In genomic region chr6:137913996-137914529, GRCh38 we compare ENCODE assay signal across 22 cellular contexts.
"Had no signal": no experiment of that assay in that cellular context is flagged by ENCODE, and none has a peak within 500 bp of the region (broad histone marks: within the 10 kb centered on the region; RNA-seq: fewer than 3 reads in every experiment).

No MANE protein-coding gene starts in this region.

- FAIRE-seq: HepG2 had no signal

- H3K9ac ChIP-seq: KMS-11 had no signal

- H3K27me3 ChIP-seq: Peyer's patch, SJCRH30 had no signal

- H2AFZ ChIP-seq: PC-9 had no signal

- H3K36me3 ChIP-seq: Peyer's patch, SJCRH30 had no signal

- H3K4me1 ChIP-seq: Peyer's patch, SJCRH30 had no signal

- H3K9me3 ChIP-seq: Peyer's patch had no signal

- DNase-seq: IMR-90; NCI-H1048; NCI-H1105; NCI-H1436 treated with DMSO at 0.1 percent for 48 hours; NCI-H1694; NCI-H2029 treated with DMSO at 0.1 percent for 48 hours; NCI-H2171 treated with DMSO at 0.1 percent for 48 hours; NCI-H345; NCI-H446 treated with DMSO at 0.1 percent for 48 hours; NCI-H510A treated with DMSO at 0.1 percent for 48 hours; NCI-H526; NCI-H82; NK-92 treated with Interleukin-12 subunit alpha and Interleukin-12 subunit beta, amount 100 ng/mL, for 24 hours; PC-9; Peyer's patch; SHP77 treated with DMSO at 0.1 percent for 48 hours; SJCRH30; T-helper 2 cell had no signal

- H3K4me3 ChIP-seq: PC-9, Peyer's patch, SJCRH30 had no signal

- ATAC-seq: HepG2, Right ventricle myocardium inferior, SK-N-SH treated with all-trans-retinoic acid at 6 μM for 48 hours had no signal

- H3K4me2 ChIP-seq: KMS-11, PC-9 had no signal

- H3K27ac ChIP-seq: KMS-11, PC-9, Peyer's patch, SJCRH30 had no signal
